Comparison of ENCODE assay signal across 14 cellular contexts in the genomic region with DNA sequence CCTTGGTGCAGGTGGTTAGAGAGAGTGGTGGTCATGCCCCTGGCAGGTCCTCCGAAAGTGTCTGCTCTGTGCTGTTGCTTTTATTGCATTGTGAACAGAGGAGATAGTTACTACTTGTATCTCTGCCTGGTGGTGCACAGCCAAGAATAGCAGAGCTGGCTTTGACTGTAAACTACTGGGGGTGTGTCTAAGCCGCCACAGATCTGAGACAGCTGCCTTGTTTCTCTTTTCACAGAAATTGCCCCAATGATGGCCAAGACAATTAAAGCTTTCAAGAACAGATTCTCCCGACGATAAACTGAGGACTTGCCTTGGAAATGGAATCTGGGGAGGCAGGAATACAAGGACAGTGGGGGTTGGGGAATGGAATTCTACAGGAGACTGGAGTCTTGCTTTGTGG. TPM values are rescaled to one million over a fixed set of nuclear protein-coding genes. Genes with fewer than 3 reads are reported as not detected.
DNase-seq lines count a peak whose midpoint lies in the region; ATAC-seq, FAIRE-seq and TF ChIP-seq lines count a peak whose summit lies in the region.
"Had no signal": no experiment of that assay in that cellular context is flagged by ENCODE, and none has a peak within 500 bp of the region (broad histone marks: within the 10 kb centered on the region; RNA-seq: fewer than 3 reads in every experiment).

No MANE protein-coding gene starts in this region.

- CTCF ChIA-PET in HEK293 (lab: Yijun Ruan, JAX), result interaction anchor here (1.5 kb wide), 1 partner anchor 13 kb away, joined by 8 read pairs; no protein-coding TSS in a partner anchor
- CTCF ChIA-PET in K562 (lab: Yijun Ruan, JAX; ENCODE audit: low intra/inter-chr PET ratio), result interaction anchor here (0.6 kb wide), 1 partner anchor 279 kb away, joined by 3 read pairs; no protein-coding TSS in a partner anchor

- H3K4me2 ChIP-seq in K562 (ENCODE audit: insufficient read depth, low read length), result no peak overlapping the region

- in situ Hi-C loops in K562 (cut with MboI), result no loop called here

- DNase-seq in K562 (ENCODE audit: extremely low read depth in 1 of 4, low spot score in 3 of 4) (no peak), right cardiac atrium (peak in 1 of 3 donors; percentile 30), posterior cingulate gyrus (peak in 7 of 10 donors; percentile 25 to 91 (median 45))
- DNase-seq: activated CD4-positive, alpha-beta T cell treated with anti-CD3 and anti-CD28 coated beads, Interleukin-2, amount 50 U/mL, for 4 hours; KG1; NCI-H1092; NCI-H774 had no signal

- WGBS in K562 (ENCODE audit: insufficient coverage, low coverage, missing lambda C conversion rate), result 81% methylated on average over 4 of the region's 4 CpGs
- WGBS in right cardiac atrium, result 34% methylated on average over 4 of the region's 4 CpGs

- ATAC-seq in K562, result no peak
- ATAC-seq in right cardiac atrium, result peak; percentile 80 to 85
- no peak for ATAC-seq in HG02885 (IDR thresholded peaks at IDR 0.05; ENCODE audit: poor library complexity, unreplicated experiment)
- ATAC-seq in GM21737 (IDR thresholded peaks at IDR 0.05; ENCODE audit: unreplicated experiment), result no peak
- no peak for ATAC-seq in HG02623 (IDR thresholded peaks at IDR 0.05; ENCODE audit: unreplicated experiment)
- ATAC-seq: SK-N-SH treated with all-trans-retinoic acid at 6 μM for 48 hours had no signal

- no peak for TF ChIP-seq CTCF in HEK293 (tag by site-specific recombination; IDR thresholded peaks at IDR 0.05)
- TF ChIP-seq CTCF in K562 (IDR thresholded peaks at IDR 0.05 in 2 of 3, conservative IDR thresholded peaks at IDR 0.05 in 1 of 3; ENCODE audit: insufficient read depth in 2 of 3, low read depth in 1 of 3, low read length in 3 of 3), result no peak

- no peaks in the 10 kb centered on the region for H3K79me2 ChIP-seq in K562 (ENCODE audit: control insufficient read depth, insufficient read depth, low read length)

- H3K9ac ChIP-seq in K562 (ENCODE audit: insufficient read depth in 1 of 2, low read depth in 2 of 2, low read length in 2 of 2), result no peak overlapping the region

- 0 out of 2 replicates have a peak, but pooled peaks cover 9% of the 10 kb centered on the region for H4K20me1 ChIP-seq in K562 (replicated peaks; ENCODE audit: control insufficient read depth, insufficient read depth, low read length)

- H3K9me3 ChIP-seq in HEK293 (ENCODE audit: control insufficient read depth, insufficient read depth, low read depth, low read length) (no peaks in the 10 kb centered on the region), K562 (replicated peaks; ENCODE audit: control insufficient read depth, insufficient read depth, low read depth, low read length) (no peaks in the 10 kb centered on the region), right cardiac atrium (ENCODE audit: control insufficient read depth, low read length) (no peaks in the 10 kb centered on the region)

- no peak for TF ChIP-seq POLR2A in K562 (conservative IDR thresholded peaks at IDR 0.05)

- intact Hi-C loops in K562 (cut with micrococcal nuclease) (no loop called here), right cardiac atrium (cut with DNase I) (no loop called here), posterior cingulate gyrus (cut with DNase I) (no loop called here)

- BruUV-seq in K562 (replicated peaks; lab: Mats Ljungman, UMichigan), result no TSS peak

- H3K27me3 ChIP-seq in K562 (ENCODE audit: control insufficient read depth in 2 of 2, insufficient read depth in 2 of 2, low read length in 2 of 2) (no peaks in the 10 kb centered on the region; a peak in 1 of 5 replicates), right cardiac atrium (ENCODE audit: control insufficient read depth, insufficient read depth) (no peaks in the 10 kb centered on the region)

- POLR2A ChIA-PET in HEK293 (lab: Yijun Ruan, JAX), result no interaction called here
- POLR2A ChIA-PET in K562 (lab: Yijun Ruan, JAX), result interaction anchor here (0.6 to 1.1 kb wide), 2 partner anchors 15 to 206 kb away, joined by 3 read pairs; no protein-coding TSS in a partner anchor

- no peak for TF ChIP-seq RAD21 in K562 (CRISPR knock-in tag; conservative IDR thresholded peaks at IDR 0.05 in 1 of 2, IDR thresholded peaks at IDR 0.05 in 1 of 2)

- TF ChIP-seq EP300 in K562 (IDR thresholded peaks at IDR 0.05; ENCODE audit: low read length), result no peak

- no peaks in the 10 kb centered on the region for H3K9me1 ChIP-seq in K562 (ENCODE audit: control insufficient read depth, insufficient read depth, low read length)

- no peak overlapping the region for H3K27ac ChIP-seq in HEK293 (ENCODE audit: extremely low read depth, low read depth, low read length)
- no peak overlapping the region for H3K27ac ChIP-seq in K562 (ENCODE audit: extremely low read depth, low read depth, low read length)
- peak overlapping the region; percentile 9 for H3K27ac ChIP-seq in right cardiac atrium (ENCODE audit: low read length)
- H3K27ac ChIP-seq: epithelial cell of prostate had no signal

- FAIRE-seq in K562 (lab: Jason Lieb, UNC), result no peak
- FAIRE-seq: TTC549 had no signal

- no peak overlapping the region for H3K4me3 ChIP-seq in HEK293 (ENCODE audit: low read depth, low read length)
- H3K4me3 ChIP-seq in K562, result no peak overlapping the region
- no peak overlapping the region for H3K4me3 ChIP-seq in right cardiac atrium (ENCODE audit: low read length)

- H2AFZ ChIP-seq in K562 (ENCODE audit: low read depth, low read length), result no peak overlapping the region

- H3K36me3 ChIP-seq in HEK293 (ENCODE audit: control insufficient read depth in 2 of 2, insufficient read depth in 1 of 2, low read length in 2 of 2) (peaks cover 47 to 97% of the 10 kb centered on the region in 2 experiments), K562 (ENCODE audit: control insufficient read depth, insufficient read depth, low read length) (peaks cover 91% of the 10 kb centered on the region)

- no peaks in the 10 kb centered on the region for H3K4me1 ChIP-seq in HEK293 (ENCODE audit: control insufficient read depth, insufficient read depth, low read length)
- H3K4me1 ChIP-seq in K562 (replicated peaks in 1 of 2; ENCODE audit: control insufficient read depth in 2 of 2, insufficient read depth in 2 of 2, low read length in 2 of 2), result no peaks in the 10 kb centered on the region
- H3K4me1 ChIP-seq in right cardiac atrium (ENCODE audit: control insufficient read depth, insufficient read depth, low read length), result no peaks in the 10 kb centered on the region

RNA-seq across cellular contexts. Expression of a gene that starts 16.0 kb away (rescaled TPM):
- 40.0 and 60.8 TPM in 2 replicates for total RNA-seq in K562 (2011; cell fraction: chromatin; rRNA removed; ENCODE audit: low replicate concordance)
- 22.4 and 23.7 TPM in 2 replicates for total RNA-seq in K562 (2011; cell fraction: nucleolus; rRNA removed)
- 31.1 and 33.1 TPM in 2 replicates for total RNA-seq in K562 (2011; cell fraction: nucleoplasm; rRNA removed)
- total RNA-seq in K562 (2014; rRNA removed) (61.3 and 70.8 TPM in 2 replicates), K562 (2014; rRNA removed; fragmentation: Illumina TruSeq; extraction: Trizol) (74.1 and 75.8 TPM in 2 replicates), K562 (2015; rRNA removed; fragmentation: Illumina TruSeq; extraction: Trizol) (77.6 and 80.0 TPM in 2 replicates), K562 (2021) (66.6 and 70.8 TPM in 2 replicates), right cardiac atrium (10 to 100 TPM; 23.9 to 31.1 (median 25.9) TPM)
- polyA plus RNA-seq in K562 (2011; rRNA removed) (29.7 and 33.3 TPM in 2 replicates), K562 (2014; fragmentation: Illumina TruSeq; extraction: Trizol) (80.6 and 98.6 TPM in 2 replicates), K562 (2014; fragmentation: Nextera tagmentation; extraction: Ambion mirVana) (10 to 100 TPM; 31.9 to 53.6 TPM), K562 (2014; rRNA removed) (44.4 and 48.7 TPM in 2 replicates), right cardiac atrium (11.6 TPM)
- 13.9 and 14.8 TPM in 2 replicates for polyA plus RNA-seq in K562 (2011; cell fraction: cytosol; rRNA removed)
- polyA plus RNA-seq in K562 (2011; cell fraction: nucleus; rRNA removed), result 24.7 and 25.8 TPM in 2 replicates
- polyA plus RNA-seq in K562 (2012), result 28.7 and 53.0 TPM in 2 replicates
- polyA minus RNA-seq in K562 (2011; rRNA and poly(A)+ RNA removed), result 35.1 and 35.7 TPM in 2 replicates
- 25.7 and 34.4 TPM in 2 replicates for polyA minus RNA-seq in K562 (2011; cell fraction: cytosol; rRNA and poly(A)+ RNA removed)
- 10.5 and 19.7 TPM in 2 replicates for polyA minus RNA-seq in K562 (2011; cell fraction: nucleus; rRNA and poly(A)+ RNA removed)

RNA-seq across cellular contexts. Expression of a gene that starts 18.9 kb away (rescaled TPM):
- 96.3 and 113 TPM in 2 replicates for total RNA-seq in K562 (2011; cell fraction: chromatin; rRNA removed; ENCODE audit: low replicate concordance)
- 53.2 and 60.7 TPM in 2 replicates for total RNA-seq in K562 (2011; cell fraction: nucleolus; rRNA removed)
- total RNA-seq in K562 (2011; cell fraction: nucleoplasm; rRNA removed), result 112 and 144 TPM in 2 replicates
- total RNA-seq in K562 (2014; rRNA removed) (149 and 175 TPM in 2 replicates), K562 (2014; rRNA removed; fragmentation: Illumina TruSeq; extraction: Trizol) (172 and 175 TPM in 2 replicates), K562 (2015; rRNA removed; fragmentation: Illumina TruSeq; extraction: Trizol) (144 and 151 TPM in 2 replicates), K562 (2021) (126 and 141 TPM in 2 replicates), right cardiac atrium (10 to 100 TPM; 35.5 to 40.3 (median 38.8) TPM)
- polyA plus RNA-seq in K562 (2011; rRNA removed) (159 and 167 TPM in 2 replicates), K562 (2014; fragmentation: Illumina TruSeq; extraction: Trizol) (133 and 138 TPM in 2 replicates), K562 (2014; fragmentation: Nextera tagmentation; extraction: Ambion mirVana) (10 to 100 TPM; 46.5 to 51.7 TPM), K562 (2014; rRNA removed) (159 and 175 TPM in 2 replicates), right cardiac atrium (33.1 TPM)
- polyA plus RNA-seq in K562 (2011; cell fraction: cytosol; rRNA removed), result 81.9 and 157 TPM in 2 replicates
- 74.8 and 105 TPM in 2 replicates for polyA plus RNA-seq in K562 (2011; cell fraction: nucleus; rRNA removed)
- polyA plus RNA-seq in K562 (2012), result 80.0 and 120 TPM in 2 replicates
- 59.4 and 74.4 TPM in 2 replicates for polyA minus RNA-seq in K562 (2011; rRNA and poly(A)+ RNA removed)
- 29.4 and 34.5 TPM in 2 replicates for polyA minus RNA-seq in K562 (2011; cell fraction: cytosol; rRNA and poly(A)+ RNA removed)
- 17.0 and 32.8 TPM in 2 replicates for polyA minus RNA-seq in K562 (2011; cell fraction: nucleus; rRNA and poly(A)+ RNA removed)

RNA-seq across cellular contexts. Expression of a gene that starts 31.7 kb away (rescaled TPM):
- 27.3 and 126 TPM in 2 replicates for total RNA-seq in K562 (2011; cell fraction: chromatin; rRNA removed; ENCODE audit: low replicate concordance)
- total RNA-seq in K562 (2011; cell fraction: nucleolus; rRNA removed), result 89.4 and 103 TPM in 2 replicates
- total RNA-seq in K562 (2011; cell fraction: nucleoplasm; rRNA removed), result 56.7 and 62.0 TPM in 2 replicates
- 126 and 144 TPM in 2 replicates for total RNA-seq in K562 (2014; rRNA removed)
- 17.4 and 25.8 TPM in 2 replicates for total RNA-seq in K562 (2014; rRNA removed; fragmentation: Illumina TruSeq; extraction: Trizol)
- total RNA-seq in K562 (2015; rRNA removed; fragmentation: Illumina TruSeq; extraction: Trizol), result 56.5 and 58.4 TPM in 2 replicates
- 108 and 109 TPM in 2 replicates for total RNA-seq in K562 (2021)
- polyA plus RNA-seq in K562 (2011; rRNA removed), result 60.1 and 72.7 TPM in 2 replicates
- 89.6 and 223 TPM in 2 replicates for polyA plus RNA-seq in K562 (2011; cell fraction: cytosol; rRNA removed)
- 141 and 217 TPM in 2 replicates for polyA plus RNA-seq in K562 (2011; cell fraction: nucleus; rRNA removed)
- 97.6 and 103 TPM in 2 replicates for polyA plus RNA-seq in K562 (2012)
- 90.2 and 141 TPM in 2 replicates for polyA plus RNA-seq in K562 (2014; fragmentation: Illumina TruSeq; extraction: Trizol)
- polyA plus RNA-seq in K562 (2014; fragmentation: Nextera tagmentation; extraction: Ambion mirVana), result 1 to 10 TPM; 3.9 to 9.9 TPM
- polyA plus RNA-seq in K562 (2014; rRNA removed), result 127 and 128 TPM in 2 replicates
- 21.3 and 39.9 TPM in 2 replicates for polyA minus RNA-seq in K562 (2011; rRNA and poly(A)+ RNA removed)
- 64.0 and 69.4 TPM in 2 replicates for polyA minus RNA-seq in K562 (2011; cell fraction: cytosol; rRNA and poly(A)+ RNA removed)
- 25.7 and 26.4 TPM in 2 replicates for polyA minus RNA-seq in K562 (2011; cell fraction: nucleus; rRNA and poly(A)+ RNA removed)
- total RNA-seq in right cardiac atrium, result 10 to 100 TPM; 28.5 to 33.3 (median 32.5) TPM
- polyA plus RNA-seq in right cardiac atrium, result 32.0 TPM

RNA-seq across cellular contexts. Expression of a gene that starts 41.3 kb away (rescaled TPM):
- 48.0 and 134 TPM in 2 replicates for total RNA-seq in K562 (2011; cell fraction: chromatin; rRNA removed; ENCODE audit: low replicate concordance)
- 107 and 108 TPM in 2 replicates for total RNA-seq in K562 (2011; cell fraction: nucleolus; rRNA removed)
- total RNA-seq in K562 (2011; cell fraction: nucleoplasm; rRNA removed), result 54.4 and 66.4 TPM in 2 replicates
- total RNA-seq in K562 (2014; rRNA removed) (130 and 133 TPM in 2 replicates), K562 (2014; rRNA removed; fragmentation: Illumina TruSeq; extraction: Trizol) (36.8 and 48.3 TPM in 2 replicates), K562 (2015; rRNA removed; fragmentation: Illumina TruSeq; extraction: Trizol) (86.2 and 91.3 TPM in 2 replicates), K562 (2021) (108 and 112 TPM in 2 replicates), right cardiac atrium (10 to 100 TPM in 1 of 4 donors, 1 to 10 TPM in 3; 6.1 to 11.0 (median 6.7) TPM)
- polyA plus RNA-seq in K562 (2011; rRNA removed) (88.3 and 104 TPM in 2 replicates), K562 (2014; fragmentation: Illumina TruSeq; extraction: Trizol) (96.6 and 108 TPM in 2 replicates), K562 (2014; fragmentation: Nextera tagmentation; extraction: Ambion mirVana) (10 to 100 TPM in 1 of 2 experiments, 1 to 10 TPM in 1; 8.4 to 48.4 TPM), K562 (2014; rRNA removed) (125 and 139 TPM in 2 replicates), right cardiac atrium (11.2 TPM)
- polyA plus RNA-seq in K562 (2011; cell fraction: cytosol; rRNA removed), result 132 and 175 TPM in 2 replicates
- 105 and 111 TPM in 2 replicates for polyA plus RNA-seq in K562 (2011; cell fraction: nucleus; rRNA removed)
- 89.3 and 129 TPM in 2 replicates for polyA plus RNA-seq in K562 (2012)
- polyA minus RNA-seq in K562 (2011; rRNA and poly(A)+ RNA removed), result 33.6 and 40.5 TPM in 2 replicates
- 29.0 and 36.3 TPM in 2 replicates for polyA minus RNA-seq in K562 (2011; cell fraction: cytosol; rRNA and poly(A)+ RNA removed)
- polyA minus RNA-seq in K562 (2011; cell fraction: nucleus; rRNA and poly(A)+ RNA removed), result 28.5 and 41.0 TPM in 2 replicates

Comparison
In these comparisons a context has a peak if more than half of its experiments do, and no peak if none do; other contexts are left out.
1. ATAC-seq: peak in right cardiac atrium (2 of 2); none in K562 (single experiment), HG02885 (single experiment), GM21737 (single experiment) and HG02623 (single experiment).
2. DNase-seq: peak in posterior cingulate gyrus (7 of 10); none in K562 (0 of 4).